Comparison of ENCODE assay signal across 8 cellular contexts in the genomic region with DNA sequence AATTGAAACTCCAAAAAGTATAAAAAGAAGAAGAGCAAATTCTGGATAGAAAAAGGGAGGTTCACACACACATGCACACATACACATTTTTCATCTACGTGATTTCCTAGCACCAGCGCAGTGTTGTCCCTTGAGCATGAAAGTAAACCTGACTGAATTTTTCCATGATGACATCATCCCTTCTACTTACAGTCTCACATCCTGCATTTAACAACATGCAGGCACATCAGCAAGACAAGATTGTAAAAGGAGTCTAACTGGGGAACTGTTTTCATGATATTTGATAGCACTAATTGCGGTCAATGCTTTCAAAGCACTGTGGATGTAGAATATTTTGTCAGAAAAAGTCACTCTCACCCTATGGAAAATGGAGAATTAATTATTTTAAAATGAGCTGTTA. TPM values are rescaled to one million over a fixed set of nuclear protein-coding genes. Genes with fewer than 3 reads are reported as not detected.
A peak's percentile ranks its signal among the peaks of the same experiment; 100 is the strongest.
DNase-seq lines count a peak whose midpoint lies in the region; ATAC-seq, FAIRE-seq and TF ChIP-seq lines count a peak whose summit lies in the region.

No MANE protein-coding gene starts in this region.

- no peaks in the 10 kb centered on the region for H3K4me1 ChIP-seq in kidney (ENCODE audit: control insufficient read depth in 1 of 2, insufficient read depth in 1 of 2, low read depth in 1 of 2, low read length in 2 of 2)

- DNase-seq in stimulated activated CD4-positive, alpha-beta T cell treated with anti-CD3 and anti-CD28 coated beads, Interleukin-2, amount 100 ng/mL, for 4 hours (ENCODE audit: low read depth): peak; percentile 1
- DNase-seq in stimulated activated CD4-positive, alpha-beta T cell treated with anti-CD3 and anti-CD28 coated beads, Interleukin-2, amount 100 ng/mL, for 24 hours: no peak
- peak; percentile 1 for DNase-seq in NCI-H2196 treated with DMSO at 0.1 percent for 48 hours (lab: John Stamatoyannopoulos, UW; ENCODE audit: unreplicated experiment)
- DNase-seq in T47D (ENCODE audit: low read depth in 1 of 2, low spot score in 1 of 2): peak; percentile 53 to 88
- DNase-seq in mesothelial cell of epicardium (ENCODE audit: low spot score in 2 of 2, unreplicated experiment in 2 of 2): no peak
- DNase-seq in kidney: no peak
- no peak for DNase-seq in foreskin melanocyte

- no peak for ATAC-seq in HG02884 (IDR thresholded peaks at IDR 0.05; ENCODE audit: unreplicated experiment)

- H3K27ac Mint-ChIP-seq in mesothelial cell of epicardium: peak overlapping the region; percentile 97

- no peaks in the 10 kb centered on the region for H3K36me3 Mint-ChIP-seq in mesothelial cell of epicardium

- peak overlapping the region; percentile 5 for H3K4me3 Mint-ChIP-seq in mesothelial cell of epicardium

- H3K27me3 Mint-ChIP-seq in mesothelial cell of epicardium (ENCODE audit: low read depth): no peaks in the 10 kb centered on the region

- H3K4me3 ChIP-seq in kidney (ENCODE audit: low read length in 2 of 2): no peak overlapping the region

- no peak overlapping the region for H3K27ac ChIP-seq in kidney (ENCODE audit: low read depth in 2 of 2, low read length in 2 of 2)

- H3K9me3 ChIP-seq in kidney (ENCODE audit: control insufficient read depth in 1 of 2, low read length in 2 of 2): no peaks in the 10 kb centered on the region

- in situ Hi-C loops in T47D (cut with HindIII; ENCODE audit: low pct_unique_long_range_greater_than_20kb, low sequenced_read_pairs): no loop called here

- no peak for FAIRE-seq in kidney (lab: Jason Lieb, UNC)

- no peak for TF ChIP-seq CTCF in mesothelial cell of epicardium (IDR thresholded peaks at IDR 0.05; ENCODE audit: unreplicated experiment)
- no peak for TF ChIP-seq CTCF in kidney (IDR thresholded peaks at IDR 0.05; ENCODE audit: borderline replicate concordance, extremely low read depth, insufficient read depth)

- H3K36me3 ChIP-seq in kidney (ENCODE audit: control insufficient read depth in 1 of 2, insufficient read depth in 2 of 2, low read length in 2 of 2): no peaks in the 10 kb centered on the region

- H3K4me1 Mint-ChIP-seq in mesothelial cell of epicardium: peaks cover 19% of the 10 kb centered on the region

- no peak overlapping the region for H3K9ac ChIP-seq in kidney (ENCODE audit: low read length in 2 of 2)

- intact Hi-C loops in kidney (cut with DNase I): no loop called here

- H3K9me3 Mint-ChIP-seq in mesothelial cell of epicardium: peaks cover 5% of the 10 kb centered on the region

RNA-seq across cellular contexts. Expression of a gene that starts 36.6 kb away (rescaled TPM):
- total RNA-seq in mesothelial cell of epicardium: 14.8 to 17.8 TPM (median 14.9 TPM) in 3 replicates
- total RNA-seq in kidney: 4.5 TPM
- polyA plus RNA-seq in kidney (ENCODE audit: insufficient read depth, low read depth, low replicate concordance): 6.8 TPM

Comparison
In these comparisons a context has a peak if more than half of its experiments do, and no peak if none do; other contexts are left out.
1. DNase-seq: peak in stimulated activated CD4-positive, alpha-beta T cell treated with anti-CD3 and anti-CD28 coated beads, Interleukin-2, amount 100 ng/mL, for 4 hours (single experiment), NCI-H2196 treated with DMSO at 0.1 percent for 48 hours (single experiment) and T47D (2 of 2); none in stimulated activated CD4-positive, alpha-beta T cell treated with anti-CD3 and anti-CD28 coated beads, Interleukin-2, amount 100 ng/mL, for 24 hours (0 of 2), mesothelial cell of epicardium (0 of 2), kidney (single experiment) and foreskin melanocyte (single experiment).